In the genomic region with DNA sequence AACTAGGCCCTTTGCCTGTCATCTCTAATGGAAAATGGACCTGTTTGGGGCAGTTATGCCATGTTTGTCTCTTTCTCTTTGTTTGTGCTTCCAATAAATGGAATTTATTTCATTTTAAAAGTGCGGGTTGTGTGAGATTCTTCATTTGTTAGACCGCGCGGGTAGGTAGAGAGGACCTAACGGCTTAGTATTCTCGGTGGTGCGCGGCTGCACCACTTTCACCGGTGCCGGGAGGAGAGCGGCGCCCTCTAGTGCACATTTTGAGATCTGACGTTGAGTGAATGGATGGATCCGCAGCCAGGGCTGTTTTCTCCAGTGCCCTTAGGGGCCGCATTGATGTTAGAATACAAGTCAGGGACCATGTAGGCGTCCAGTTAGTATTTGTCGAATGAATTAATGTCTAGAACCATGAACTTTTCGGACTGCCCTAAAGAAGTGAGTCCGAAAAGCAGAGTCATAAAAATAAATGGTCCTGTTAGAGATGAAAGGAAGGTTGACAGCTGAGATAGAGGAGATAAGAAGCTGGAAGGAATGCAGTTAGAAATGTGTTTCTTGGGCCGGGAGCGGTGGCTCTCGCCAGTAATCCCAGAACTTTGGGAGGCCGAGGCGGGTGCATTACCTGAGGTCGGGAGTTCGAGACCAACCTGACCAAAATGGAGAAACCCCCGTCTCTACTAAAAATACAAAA, we compare ENCODE assay signal across 8 cellular contexts. TPM values are rescaled to one million over a fixed set of nuclear protein-coding genes. Genes with fewer than 3 reads are reported as not detected.
DNase-seq lines count a peak whose midpoint lies in the region; ATAC-seq and TF ChIP-seq lines count a peak whose summit lies in the region.

No MANE protein-coding gene starts in this region.

- H3K27me3 ChIP-seq in HAP-1 (ENCODE audit: low read depth) (no peaks in the 10 kb centered on the region), RWPE2 (ENCODE audit: insufficient read depth, poor library complexity, severe bottlenecking) (no peaks in the 10 kb centered on the region), thyroid gland (no peaks in the 10 kb centered on the region)

- H3K27ac ChIP-seq in RWPE2 (ENCODE audit: poor library complexity, severe bottlenecking), result no peak overlapping the region
- no peak overlapping the region for H3K27ac ChIP-seq in thyroid gland

- no peak overlapping the region for H3K4me3 ChIP-seq in HAP-1
- H3K4me3 ChIP-seq in RWPE2 (ENCODE audit: severe bottlenecking), result no peak overlapping the region
- H3K4me3 ChIP-seq in thyroid gland (replicated peaks in 1 of 3), result no peak overlapping the region

- no peak for TF ChIP-seq POLR2A in thyroid gland (IDR thresholded peaks at IDR 0.05)

- intact Hi-C loops in thyroid gland (cut with DNase I), result loop anchor here (5.0 kb wide), 1 partner anchor 64 kb away; no protein-coding TSS in a partner anchor

- ATAC-seq in RWPE2 (ENCODE audit: low read depth) (peak; percentile 99), omental fat pad (ENCODE audit: low FRiP score) (peak; percentile 95)

- 22 to 23% methylated on average over 27 of the region's 27 CpGs for WGBS in thyroid gland, 2 donors

- H3K9me3 ChIP-seq in HAP-1 (no peaks in the 10 kb centered on the region), RWPE2 (ENCODE audit: severe bottlenecking) (no peaks in the 10 kb centered on the region), thyroid gland (no peaks in the 10 kb centered on the region)

- peak; percentile 89 for DNase-seq in GM03348 (ENCODE audit: low spot score)
- DNase-seq in HAP-1 (ENCODE audit: low spot score in 2 of 2), result peak; percentile 61 to 89
- DNase-seq in M059J (ENCODE audit: low read depth), result peak; percentile 81
- no peak for DNase-seq in RWPE2 (ENCODE audit: low spot score)
- DNase-seq in activated T-helper 1 cell treated with anti-CD3 and anti-CD28 coated beads, Interleukin-2, amount 50 U/mL, for 16 hours (ENCODE audit: low read depth in 1 of 2, low spot score in 1 of 2), result peak; percentile 74 to 77
- DNase-seq in fibroblast of the conjunctiva (ENCODE audit: low read depth), result peak; percentile 48
- DNase-seq in omental fat pad (ENCODE audit: low spot score), result peak; percentile 90
- DNase-seq in thyroid gland, result peak; percentile 81 to 85

- in situ Hi-C loops in HAP-1 (cut with MboI; ENCODE audit: low sequenced_read_pairs), result loop anchor here (25.0 kb wide), 1 partner anchor 134 kb away; no protein-coding TSS in a partner anchor

- H3K4me1 ChIP-seq in HAP-1 (peaks cover 2% of the 10 kb centered on the region; the same call in 1 of the 2 replicates), RWPE2 (ENCODE audit: insufficient read depth, poor library complexity, severe bottlenecking) (no peaks in the 10 kb centered on the region), thyroid gland (no peaks in the 10 kb centered on the region)

- TF ChIP-seq CTCF in RWPE2 (IDR thresholded peaks at IDR 0.05; ENCODE audit: poor library complexity, severe bottlenecking), result peak; percentile 97
- TF ChIP-seq CTCF in omental fat pad (IDR thresholded peaks at IDR 0.05), result peak in 1 of 3 donors; percentile 60
- TF ChIP-seq CTCF in thyroid gland (IDR thresholded peaks at IDR 0.05), result peak; percentile 68 to 88 (median 82)

- H3K36me3 ChIP-seq in HAP-1 (replicated peaks) (no peaks in the 10 kb centered on the region), RWPE2 (ENCODE audit: low read depth) (no peaks in the 10 kb centered on the region), thyroid gland (no peaks in the 10 kb centered on the region)

RNA-seq across cellular contexts. Expression of a gene that starts 29.3 kb away (rescaled TPM):
- total RNA-seq in M059J (2014; rRNA removed; shearing (Covaris generic)), result not detected in 2 replicates
- total RNA-seq in omental fat pad (10 to 100 TPM in 3 of 4 donors, 1 to 10 TPM in 1; 3.0 to 42.9 (median 14.8) TPM), thyroid gland (10 to 100 TPM in 3 of 4 donors, 1 to 10 TPM in 1; 7.5 to 34.5 (median 20.0) TPM)

RNA-seq across cellular contexts. Expression of a gene that starts 42.0 kb away (rescaled TPM):
- 2.5 and 5.3 TPM in 2 replicates for total RNA-seq in M059J (2014; rRNA removed; shearing (Covaris generic))
- total RNA-seq in omental fat pad (1 to 10 TPM in 3 of 4 donors, under 1 TPM in 1; 0.72 to 4.4 (median 1.4) TPM), thyroid gland (1 to 10 TPM; 4.3 to 7.5 (median 6.3) TPM)

RNA-seq across cellular contexts. Expression of a gene that starts 52.5 kb away (rescaled TPM):
- total RNA-seq in M059J (2014; rRNA removed; shearing (Covaris generic)), result 103 and 155 TPM in 2 replicates
- total RNA-seq in omental fat pad, result 10 to 100 TPM; 40.6 to 55.7 (median 49.3) TPM
- total RNA-seq in thyroid gland, result 100 to 1,000 TPM in 3 of 4 donors, 10 to 100 TPM in 1; 71.9 to 144 (median 123) TPM
